In genomic region chr1:115642168-115643072, GRCh38 we compare ENCODE assay signal across 1 cellular context.
TF ChIP-seq lines count a peak whose summit lies in the region.

No MANE protein-coding gene starts in this region.

TF ChIP-seq in HepG2, 621 proteins besides CTCF, POLR2A, EP300 and RAD21 (continued from another document and continues in another):
- TF ChIP-seq TFDP1 (CRISPR knock-in tag; IDR thresholded peaks at IDR 0.05; ENCODE audit: borderline replicate concordance) (no peak), ZNF30 (CRISPR knock-in tag; IDR thresholded peaks at IDR 0.05) (no peak), POLR2AphosphoS5 (IDR thresholded peaks at IDR 0.05; ENCODE audit: low read depth, low read length) (peak; percentile 43; the same call in 1 of the 2 replicates), ZNF331 (CRISPR knock-in tag; IDR thresholded peaks at IDR 0.05) (no peak), DMAP1 (CRISPR knock-in tag; IDR thresholded peaks at IDR 0.05) (0 out of 2 replicates have a peak, but pooled peaks have one; percentile 54), PATZ1 (CRISPR knock-in tag; IDR thresholded peaks at IDR 0.05) (peak; percentile 75), ZNF121 (CRISPR knock-in tag; IDR thresholded peaks at IDR 0.05) (no peak), YEATS4 (CRISPR knock-in tag; IDR thresholded peaks at IDR 0.05; ENCODE audit: borderline replicate concordance) (peak; percentile 82; the same call in 1 of the 2 replicates), FOXO4 (CRISPR knock-in tag; conservative IDR thresholded peaks at IDR 0.05) (0 out of 2 replicates have a peak, but pooled peaks have one; percentile 22), ZNF687 (CRISPR knock-in tag; IDR thresholded peaks at IDR 0.05) (peak; percentile 71), GFI1 (CRISPR knock-in tag; IDR thresholded peaks at IDR 0.05; ENCODE audit: borderline replicate concordance) (no peak), ZNF770 (CRISPR knock-in tag; IDR thresholded peaks at IDR 0.05) (peak; percentile 13; the same call in 1 of the 2 replicates), ZNF772 (CRISPR knock-in tag; IDR thresholded peaks at IDR 0.05) (peak; percentile 30; the same call in 1 of the 2 replicates), TEAD3 (CRISPR knock-in tag; optimal IDR thresholded peaks at IDR 0.05; ENCODE audit: borderline replicate concordance) (no peak), ZNF543 (CRISPR knock-in tag; IDR thresholded peaks at IDR 0.05) (0 out of 2 replicates have a peak, but pooled peaks have one; percentile 20), ZNF629 (CRISPR knock-in tag; conservative IDR thresholded peaks at IDR 0.05) (no peak), XRCC5 (optimal IDR thresholded peaks at IDR 0.05; ENCODE audit: low read length) (peak; percentile 1), HNF4G (IDR thresholded peaks at IDR 0.05; ENCODE audit: borderline replicate concordance, low read depth, low read length) (peak; percentile 81; the same call in 1 of the 2 replicates), HNF4G (CRISPR knock-in tag; IDR thresholded peaks at IDR 0.05; ENCODE audit: borderline replicate concordance, low read depth) (peak; percentile 73; the same call in 1 of the 2 replicates), MEIS2 (CRISPR knock-in tag; IDR thresholded peaks at IDR 0.05) (peak; percentile 46; the same call in 1 of the 2 replicates), GABPB1 (CRISPR knock-in tag; IDR thresholded peaks at IDR 0.05) (peak; percentile 70), TFDP2 (CRISPR knock-in tag; IDR thresholded peaks at IDR 0.05) (peak; percentile 47), NONO (IDR thresholded peaks at IDR 0.05) (no peak), NONO (CRISPR knock-in tag; conservative IDR thresholded peaks at IDR 0.05) (peak; percentile 87), ZNF768 (CRISPR knock-in tag; IDR thresholded peaks at IDR 0.05) (no peak), NCOA2 (CRISPR knock-in tag; IDR thresholded peaks at IDR 0.05) (no peak), KLF12 (CRISPR knock-in tag; IDR thresholded peaks at IDR 0.05; ENCODE audit: borderline replicate concordance) (peak; percentile 43; the same call in 1 of the 2 replicates), ZNF883 (CRISPR knock-in tag; IDR thresholded peaks at IDR 0.05; ENCODE audit: not compliant biosample characterization) (peak; percentile 48), ZNF746 (CRISPR knock-in tag; IDR thresholded peaks at IDR 0.05) (peak; percentile 33; the same call in 1 of the 2 replicates), MYC (CRISPR knock-in tag; IDR thresholded peaks at IDR 0.05; ENCODE audit: borderline replicate concordance) (peak; percentile 45; the same call in 1 of the 2 replicates), TERF1 (CRISPR knock-in tag; IDR thresholded peaks at IDR 0.05) (no peak), ZBTB43 (CRISPR knock-in tag; conservative IDR thresholded peaks at IDR 0.05) (no peak), RXRB (CRISPR knock-in tag; IDR thresholded peaks at IDR 0.05; ENCODE audit: borderline replicate concordance) (0 out of 2 replicates have a peak, but pooled peaks have one; percentile 23), MAX (IDR thresholded peaks at IDR 0.05) (peak; percentile 27), RFX5 (IDR thresholded peaks at IDR 0.05; ENCODE audit: low read depth, low read length) (no peak), SOX6 (IDR thresholded peaks at IDR 0.05) (no peak), SOX6 (CRISPR knock-in tag; IDR thresholded peaks at IDR 0.05) (no peak), HOXA9 (CRISPR knock-in tag; IDR thresholded peaks at IDR 0.05; ENCODE audit: borderline replicate concordance) (peak; percentile 72; the same call in 1 of the 2 replicates), ZBTB2 (CRISPR knock-in tag; IDR thresholded peaks at IDR 0.05; ENCODE audit: low read depth) (peak; percentile 87), SAP130 (CRISPR knock-in tag; IDR thresholded peaks at IDR 0.05; ENCODE audit: low read depth) (peak; percentile 12), BORCS8-MEF2B (CRISPR knock-in tag; IDR thresholded peaks at IDR 0.05) (peak; percentile 73; the same call in 1 of the 2 replicates), REXO4 (CRISPR knock-in tag; IDR thresholded peaks at IDR 0.05; ENCODE audit: borderline replicate concordance) (no peak), EED (CRISPR knock-in tag; IDR thresholded peaks at IDR 0.05) (no peak), TSC22D2 (CRISPR knock-in tag; IDR thresholded peaks at IDR 0.05; ENCODE audit: borderline replicate concordance) (no peak), ZNF501 (CRISPR knock-in tag; IDR thresholded peaks at IDR 0.05) (0 out of 2 replicates have a peak, but pooled peaks have one; percentile 14), PREB (CRISPR knock-in tag; IDR thresholded peaks at IDR 0.05) (no peak), SMYD3 (CRISPR knock-in tag; IDR thresholded peaks at IDR 0.05) (no peak), POGZ (CRISPR knock-in tag; IDR thresholded peaks at IDR 0.05) (0 out of 2 replicates have a peak, but pooled peaks have one; percentile 12), ZNF335 (CRISPR knock-in tag; IDR thresholded peaks at IDR 0.05) (no peak)
